Comparison of ENCODE assay signal across 12 cellular contexts in the genomic region with DNA sequence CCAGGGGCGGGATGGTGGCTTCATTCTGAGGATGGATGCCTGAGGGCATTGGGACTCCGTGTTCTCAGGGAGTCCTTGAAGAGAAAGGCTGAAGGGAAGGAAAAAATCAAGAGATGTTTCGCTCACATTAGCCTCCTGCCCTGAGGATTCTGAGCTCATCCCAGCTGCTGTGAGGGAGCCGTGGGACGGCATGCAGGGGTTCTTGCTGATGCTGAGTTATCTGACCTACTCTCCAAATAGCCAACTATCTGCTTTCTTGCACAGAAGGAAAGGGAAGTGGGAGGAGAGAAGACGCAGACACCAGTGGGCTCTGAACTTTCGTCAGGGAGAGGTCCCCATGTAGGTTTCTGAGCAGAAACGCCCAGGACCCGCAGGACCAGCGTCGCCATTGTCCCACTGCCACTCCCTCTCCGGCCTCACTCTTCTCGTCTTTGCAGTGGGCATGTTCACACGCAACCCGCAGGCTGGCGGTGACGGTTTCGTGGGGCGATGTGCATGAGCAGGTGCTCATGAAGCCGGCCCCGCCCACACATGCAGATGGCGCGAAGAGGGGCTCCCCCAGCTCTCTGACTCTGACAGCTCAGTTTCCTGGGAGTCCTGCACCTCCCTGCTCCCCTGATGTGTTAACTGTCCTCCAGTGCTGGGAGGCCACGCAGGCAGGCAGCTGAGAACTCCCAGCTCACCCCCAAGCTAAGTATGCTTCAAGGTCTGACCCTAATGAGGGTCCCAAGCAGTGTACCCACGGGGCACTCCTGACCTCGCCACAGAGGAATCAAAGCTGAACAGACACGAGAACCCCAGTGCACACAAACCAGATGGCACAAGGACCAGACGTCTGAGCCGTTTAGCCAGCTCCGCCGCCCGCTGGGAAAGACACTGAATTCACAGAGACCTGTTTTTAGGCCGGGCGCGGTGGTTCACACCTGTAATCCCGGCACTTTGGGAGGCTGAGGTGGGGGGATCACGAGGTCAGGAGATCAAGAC. TPM values are rescaled to one million over a fixed set of nuclear protein-coding genes. Genes with fewer than 3 reads are reported as not detected.
A peak's percentile ranks its signal among the peaks of the same experiment; 100 is the strongest.
DNase-seq lines count a peak whose midpoint lies in the region; ATAC-seq, FAIRE-seq and TF ChIP-seq lines count a peak whose summit lies in the region.
"Had no signal": no experiment of that assay in that cellular context is flagged by ENCODE, and none has a peak within 500 bp of the region (broad histone marks: within the 10 kb centered on the region; RNA-seq: fewer than 3 reads in every experiment).

No MANE protein-coding gene starts in this region.

- H3F3A ChIP-seq in DOHH2 (ENCODE audit: control insufficient read depth, insufficient read depth) = 0 out of 2 replicates have a peak, but pooled peaks cover 4% of the 10 kb centered on the region

- DNase-seq in GM12878 (ENCODE audit: low read depth, low spot score) (peak; percentile 24), NCI-H2029 treated with DMSO at 0.1 percent for 48 hours (lab: John Stamatoyannopoulos, UW) (no peak), SW480 (ENCODE audit: low spot score) (no peak), sigmoid colon (no peak), hippocampal formation (lab: John Stamatoyannopoulos, UW) (no peak)
- DNase-seq: CD4-positive, alpha-beta memory T cell; NCI-H2227 treated with DMSO at 0.1 percent for 48 hours; upper lobe of right lung had no signal

- H3K9ac ChIP-seq in GM12878 (ENCODE audit: control insufficient read depth, insufficient read depth, low read length) = 0 out of 2 replicates have a peak overlapping the region, but pooled peaks have one; percentile 31

- peaks cover 9% of the 10 kb centered on the region for H3K9me3 ChIP-seq in DOHH2 (ENCODE audit: control insufficient read depth, insufficient read depth, low read length)
- H3K9me3 ChIP-seq in GM12878 (replicated peaks; ENCODE audit: control insufficient read depth, insufficient read depth, low read length) = peaks cover 14% of the 10 kb centered on the region; the same call in 2 of the 3 replicates
- H3K9me3 ChIP-seq in sigmoid colon = peaks cover 0 to 7% (median 1%) of the 10 kb centered on the region in 4 donors

- TF ChIP-seq EP300 in GM12878 (IDR thresholded peaks at IDR 0.05; ENCODE audit: borderline replicate concordance in 1 of 2, control insufficient read depth in 1 of 2, low read depth in 2 of 2, low read length in 2 of 2) = peak in 1 of 2 experiments; percentile 67; a peak in 1 of 4 replicates
- no peak for TF ChIP-seq EP300 in sigmoid colon (IDR thresholded peaks at IDR 0.05)

- H3K4me1 ChIP-seq in DOHH2 (ENCODE audit: control insufficient read depth, low read length) (peaks cover 65% of the 10 kb centered on the region), GM12878 (ENCODE audit: control insufficient read depth, insufficient read depth, low read length) (peaks cover 21% of the 10 kb centered on the region), sigmoid colon (no peaks in the 10 kb centered on the region)
- H3K4me1 ChIP-seq: upper lobe of right lung had no signal

- H3K4me2 ChIP-seq in DOHH2 (ENCODE audit: low read length) (peak overlapping the region; percentile 62), GM12878 (ENCODE audit: control insufficient read depth, insufficient read depth) (peak overlapping the region; percentile 96)

- peak overlapping the region; percentile 45 for H2AFZ ChIP-seq in GM12878 (ENCODE audit: control insufficient read depth, low read depth, low read length)

- SMC1A ChIA-PET in GM12878 (lab: Charles Lee; ENCODE audit: uncharacterized antibody, unreplicated experiment) = interaction anchor here (0.8 to 1.8 kb wide), 5 partner anchors 10 to 27 kb away, joined by 3 to 6 read pairs (median 5); partner anchors contain the start of genes ABLIM2 and SH3TC1

- intact Hi-C loops in GM12878 (cut with micrococcal nuclease; ENCODE audit: unreplicated experiment) (no loop called here), sigmoid colon (cut with DNase I) (no loop called here)

- WGBS in GM12878 (ENCODE audit: insufficient coverage, insufficient replicate concordance, low lambda C conversion rate, missing lambda C conversion rate) = 15% methylated on average over 37 of the region's 37 CpGs
- WGBS in sigmoid colon, 2 donors = 67 to 81% methylated on average over 37 of the region's 37 CpGs

- H3K4me3 ChIP-seq in DOHH2 (ENCODE audit: low read length) (peak overlapping the region; percentile 54), GM12878 (no peak overlapping the region), sigmoid colon (no peak overlapping the region)
- H3K4me3 ChIP-seq: upper lobe of right lung had no signal

- RAD21 ChIA-PET in GM12878 (lab: Charles Lee; ENCODE audit: unreplicated experiment) = interaction anchor here (0.6 to 1.6 kb wide), 5 partner anchors 14 to 57 kb away, joined by 3 to 8 read pairs (median 4); partner anchors contain the start of genes ABLIM2 and SH3TC1

- POLR2A ChIA-PET in GM12878 (lab: Charles Lee) = interaction anchor here (1.0 to 1.5 kb wide), 4 partner anchors 12 to 29 kb away, joined by 3 to 6 read pairs (median 4); partner anchors contain the start of gene SH3TC1

- H3K9me2 ChIP-seq in DOHH2 (replicated peaks; ENCODE audit: control insufficient read depth, low read length) = no peaks in the 10 kb centered on the region

- H4K20me1 ChIP-seq in DOHH2 (ENCODE audit: control insufficient read depth, insufficient read depth, low read depth, low read length) (no peaks in the 10 kb centered on the region), GM12878 (ENCODE audit: control insufficient read depth, insufficient read depth) (no peaks in the 10 kb centered on the region)

- H3K27ac ChIP-seq in DOHH2 (ENCODE audit: low read depth, low read length) = no peak overlapping the region; the same call in 1 of the 2 replicates
- no peak overlapping the region for H3K27ac ChIP-seq in GM12878 (ENCODE audit: control insufficient read depth, insufficient read depth)
- no peak overlapping the region for H3K27ac ChIP-seq in sigmoid colon
- H3K27ac ChIP-seq: upper lobe of right lung had no signal

- BruUV-seq in GM12878 (replicated peaks; lab: Mats Ljungman, UMichigan) = no TSS peak

- TF ChIP-seq POLR2A in GM12878 (IDR thresholded peaks at IDR 0.05; ENCODE audit: low read depth, low read length) = no peak
- no peak for TF ChIP-seq POLR2A in sigmoid colon (IDR thresholded peaks at IDR 0.05)

- H3K27me3 ChIP-seq in DOHH2 (ENCODE audit: control insufficient read depth, low read length) (no peaks in the 10 kb centered on the region), GM12878 (replicated peaks in 1 of 2; ENCODE audit: control insufficient read depth in 2 of 2, insufficient read depth in 2 of 2, low read length in 1 of 2) (no peaks in the 10 kb centered on the region), sigmoid colon (peaks cover 0 to 8% (median 0%) of the 10 kb centered on the region in 3 donors)
- H3K27me3 ChIP-seq: upper lobe of right lung had no signal

- CTCF ChIA-PET in GM12878 (lab: Yijun Ruan, JAX) = interaction anchor here (0.6 to 2.5 kb wide), 8 partner anchors 13 to 232 kb away, joined by 3 to 18 read pairs (median 4); no protein-coding TSS in a partner anchor

- TF ChIP-seq RAD21 in GM12878 (IDR thresholded peaks at IDR 0.05; ENCODE audit: insufficient read depth, low read depth, low read length) = no peak

- H3K79me2 ChIP-seq in DOHH2 (ENCODE audit: control insufficient read depth, low read length) (no peaks in the 10 kb centered on the region), GM12878 (ENCODE audit: control insufficient read depth, insufficient read depth, low read length) (no peaks in the 10 kb centered on the region)

- no peaks in the 10 kb centered on the region for H3K36me3 ChIP-seq in DOHH2 (ENCODE audit: control insufficient read depth, low read length)
- H3K36me3 ChIP-seq in GM12878 (ENCODE audit: control insufficient read depth in 2 of 2, insufficient read depth in 2 of 2, low read length in 1 of 2) = no peaks in the 10 kb centered on the region
- no peaks in the 10 kb centered on the region for H3K36me3 ChIP-seq in sigmoid colon
- H3K36me3 ChIP-seq: upper lobe of right lung had no signal

- ATAC-seq in GM19372 (IDR thresholded peaks at IDR 0.05; ENCODE audit: low read depth, unreplicated experiment) (peak; percentile 80), HG03108 (IDR thresholded peaks at IDR 0.05; ENCODE audit: unreplicated experiment) (peak; percentile 70), GM12878 (peak; percentile 83)
- ATAC-seq: HCT116, upper lobe of right lung had no signal

- peak; percentile 56 for FAIRE-seq in GM12878 (lab: Jason Lieb, UNC)

- in situ Hi-C loops in GM12878 (cut with MboI) = no loop called here

- no peak for TF ChIP-seq CTCF in DOHH2 (IDR thresholded peaks at IDR 0.05; ENCODE audit: low read depth, low read length, poor library complexity, severe bottlenecking)
- TF ChIP-seq CTCF in GM12878 (IDR thresholded peaks at IDR 0.05 in 2 of 3, conservative IDR thresholded peaks at IDR 0.05 in 1 of 3; ENCODE audit: control insufficient read depth in 2 of 3, extremely low read depth in 1 of 3, insufficient read depth in 1 of 3, low read depth in 3 of 3, low read length in 3 of 3) = no peak
- no peak for TF ChIP-seq CTCF in sigmoid colon (IDR thresholded peaks at IDR 0.05)

RNA-seq across cellular contexts. Expression of gene ABLIM2, which starts 13.6 kb away (rescaled TPM):
- total RNA-seq in GM12878 (2013; cell fraction: nucleolus; rRNA removed) = 0.37 and 0.42 TPM in 2 replicates
- total RNA-seq in GM12878 (2014; rRNA removed) (not detected in 2 replicates), GM12878 (2014; rRNA removed; fragmentation: Illumina TruSeq; extraction: Trizol) (not detected in 2 replicates), GM12878 (2021) (0.15 TPM in 1 of 2 replicates, not detected in the other), sigmoid colon (1 to 10 TPM; 3.1 to 8.9 (median 5.6) TPM)
- polyA plus RNA-seq in GM12878 (2011; ENCODE audit: low read depth) = not detected
- polyA plus RNA-seq in GM12878 (2011; rRNA removed) (0.04 and 0.05 TPM in 2 replicates), GM12878 (2014; fragmentation: Illumina TruSeq; extraction: Trizol) (0.33 TPM in 1 of 2 replicates, not detected in the other), GM12878 (2014; fragmentation: Nextera tagmentation; extraction: Ambion mirVana) (under 1 TPM in 1 of 2 experiments, not detected in 1; 0.03 TPM), GM12878 (2014; rRNA removed) (not detected in 2 replicates), GM12878 (2016; fragmentation: Nextera tagmentation; extraction: Ambion mirVana) (not detected), sigmoid colon (10 to 100 TPM in 2 of 3 donors, 1 to 10 TPM in 1; 7.4 to 15.0 (median 11.3) TPM)
- polyA plus RNA-seq in GM12878 (2011; cell fraction: cytosol; rRNA removed) = 0.03 TPM in 2 replicates
- 0.09 and 1.5 TPM in 2 replicates for polyA plus RNA-seq in GM12878 (2011; cell fraction: nucleus; rRNA removed)
- polyA plus RNA-seq in GM12878 (2012) = 0.07 and 0.14 TPM in 2 replicates
- polyA minus RNA-seq in GM12878 (2011; rRNA and poly(A)+ RNA removed) = not detected in 2 replicates
- not detected in 2 replicates for polyA minus RNA-seq in GM12878 (2011; cell fraction: cytosol; rRNA and poly(A)+ RNA removed)
- 0.29 TPM in 1 of 2 replicates, not detected in the other for polyA minus RNA-seq in GM12878 (2011; cell fraction: nucleus; rRNA and poly(A)+ RNA removed)

RNA-seq across cellular contexts. Expression of gene SH3TC1, which starts 26.9 kb away (rescaled TPM):
- total RNA-seq in GM12878 (2013; cell fraction: nucleolus; rRNA removed) = 199 and 223 TPM in 2 replicates
- 30.4 and 33.1 TPM in 2 replicates for total RNA-seq in GM12878 (2014; rRNA removed)
- 14.6 and 15.4 TPM in 2 replicates for total RNA-seq in GM12878 (2014; rRNA removed; fragmentation: Illumina TruSeq; extraction: Trizol)
- total RNA-seq in GM12878 (2021) = 39.6 and 47.0 TPM in 2 replicates
- 11.1 TPM for polyA plus RNA-seq in GM12878 (2011; ENCODE audit: low read depth)
- 13.0 and 19.8 TPM in 2 replicates for polyA plus RNA-seq in GM12878 (2011; rRNA removed)
- polyA plus RNA-seq in GM12878 (2011; cell fraction: cytosol; rRNA removed) = 23.9 and 42.0 TPM in 2 replicates
- 186 and 189 TPM in 2 replicates for polyA plus RNA-seq in GM12878 (2011; cell fraction: nucleus; rRNA removed)
- polyA plus RNA-seq in GM12878 (2012) = 21.8 and 26.5 TPM in 2 replicates
- 2.6 and 7.4 TPM in 2 replicates for polyA plus RNA-seq in GM12878 (2014; fragmentation: Illumina TruSeq; extraction: Trizol)
- under 1 TPM; 0.19 to 0.62 TPM for polyA plus RNA-seq in GM12878 (2014; fragmentation: Nextera tagmentation; extraction: Ambion mirVana)
- 28.4 and 31.8 TPM in 2 replicates for polyA plus RNA-seq in GM12878 (2014; rRNA removed)
- 10 to 100 TPM; 17.0 to 19.8 TPM for polyA plus RNA-seq in GM12878 (2016; fragmentation: Nextera tagmentation; extraction: Ambion mirVana)
- polyA minus RNA-seq in GM12878 (2011; rRNA and poly(A)+ RNA removed) = 23.7 and 77.3 TPM in 2 replicates
- polyA minus RNA-seq in GM12878 (2011; cell fraction: cytosol; rRNA and poly(A)+ RNA removed) = 22.4 and 33.3 TPM in 2 replicates
- polyA minus RNA-seq in GM12878 (2011; cell fraction: nucleus; rRNA and poly(A)+ RNA removed) = 101 and 153 TPM in 2 replicates
- total RNA-seq in sigmoid colon = 10 to 100 TPM in 1 of 4 donors, 1 to 10 TPM in 3; 6.4 to 24.4 (median 8.3) TPM
- 10 to 100 TPM in 1 of 3 donors, 1 to 10 TPM in 2; 3.0 to 14.2 (median 3.7) TPM for polyA plus RNA-seq in sigmoid colon
